Comparison of ENCODE assay signal across 1 cellular context in genomic region chr13:41306271-41307150, GRCh38.
TF ChIP-seq lines count a peak whose summit lies in the region.

No MANE protein-coding gene starts in this region.

TF ChIP-seq in IMR-90, 13 proteins besides CTCF, POLR2A, EP300 and RAD21:
- no peak for TF ChIP-seq USF2 (IDR thresholded peaks at IDR 0.05; ENCODE audit: low read depth, low read length)
- TF ChIP-seq NFE2L2 (IDR thresholded peaks at IDR 0.05; ENCODE audit: low read depth, low read length) = peak; percentile 50; the same call in 1 of the 2 replicates
